Comparison of ENCODE assay signal across 27 cellular contexts in the genomic region with DNA sequence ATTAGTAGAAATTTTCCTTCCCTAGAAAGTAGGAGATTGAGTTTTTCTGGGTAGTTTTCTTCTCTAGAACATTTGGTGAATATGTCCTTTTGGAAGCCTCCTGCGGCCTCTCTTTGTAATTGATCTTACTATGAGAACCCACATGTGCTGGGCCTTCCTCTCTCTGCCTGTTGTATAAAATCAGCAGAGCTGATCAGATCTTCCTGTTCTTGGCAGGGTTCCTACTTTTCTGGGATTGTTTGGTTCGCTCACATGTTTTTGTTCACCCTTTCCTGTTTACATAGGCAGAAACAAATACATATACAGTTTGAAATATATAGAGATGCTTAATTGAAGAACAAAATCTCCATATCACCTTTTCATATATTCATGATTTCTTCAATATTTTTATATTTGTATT. TPM values are rescaled to one million over a fixed set of nuclear protein-coding genes. Genes with fewer than 3 reads are reported as not detected.
DNase-seq lines count a peak whose midpoint lies in the region; ATAC-seq, FAIRE-seq and TF ChIP-seq lines count a peak whose summit lies in the region.
"Had no signal": no experiment of that assay in that cellular context is flagged by ENCODE, and none has a peak within 500 bp of the region (broad histone marks: within the 10 kb centered on the region; RNA-seq: fewer than 3 reads in every experiment).

No MANE protein-coding gene starts in this region.

- FAIRE-seq in HepG2 (lab: Jason Lieb, UNC) = no peak
- FAIRE-seq: GM12891, HTR-8/SVneo had no signal

- H3K36me3 ChIP-seq in right lobe of liver (no peaks in the 10 kb centered on the region), HepG2 (replicated peaks in 1 of 2; ENCODE audit: control insufficient read depth in 1 of 2, insufficient read depth in 2 of 2, low read length in 2 of 2) (no peaks in the 10 kb centered on the region), aorta (ENCODE audit: control insufficient read depth in 1 of 2, insufficient read depth in 2 of 2, low read length in 1 of 2) (no peaks in the 10 kb centered on the region)
- H3K36me3 ChIP-seq: ascending aorta, lower lobe of right lung, neural progenitor cell, SJCRH30 had no signal

- ATAC-seq in right lobe of liver (peak in 3 of 4 donors; percentile 30 to 55 (median 43)), HepG2 (no peak), aorta (ENCODE audit: low FRiP score) (no peak)
- ATAC-seq: foreskin keratinocyte; lower lobe of right lung; stimulated activated effector memory CD8-positive, alpha-beta T cell treated with anti-CD3 and anti-CD28 coated beads, Interleukin-12 subunit alpha, Interleukin-12 subunit beta, amount 100 ng/mL, for 72 hours; T-helper 17 cell had no signal

- H2AFZ ChIP-seq in HepG2 (ENCODE audit: low read length) = no peak overlapping the region
- H2AFZ ChIP-seq: neural progenitor cell had no signal

- H3K9ac ChIP-seq in HepG2 (ENCODE audit: insufficient read depth, low read depth, low read length) = no peak overlapping the region
- H3K9ac ChIP-seq: neural progenitor cell had no signal

- CTCF ChIA-PET in HepG2 (lab: Yijun Ruan, JAX; ENCODE audit: low intra/inter-chr PET ratio, low total read pairs) = no interaction called here

- TF ChIP-seq CTCF in right lobe of liver (IDR thresholded peaks at IDR 0.05) = no peak
- TF ChIP-seq CTCF in HepG2 (CRISPR knock-in tag; IDR thresholded peaks at IDR 0.05) = no peak

- H3K4me2 ChIP-seq in HepG2 (ENCODE audit: low read depth, low read length) = no peak overlapping the region
- H3K4me2 ChIP-seq: neural progenitor cell had no signal

- H4K20me1 ChIP-seq in HepG2 (ENCODE audit: insufficient read depth, low read length) = no peaks in the 10 kb centered on the region

- H3K79me2 ChIP-seq in HepG2 (ENCODE audit: insufficient read depth, low read length) = no peaks in the 10 kb centered on the region

- H3K4me3 ChIP-seq in right lobe of liver (no peak overlapping the region), HepG2 (replicated peaks in 1 of 3; ENCODE audit: insufficient read depth in 1 of 3, low read depth in 2 of 3, low read length in 3 of 3) (no peak overlapping the region), aorta (ENCODE audit: low read length in 2 of 2) (no peak overlapping the region)
- H3K4me3 ChIP-seq: ascending aorta, dorsolateral prefrontal cortex, lower lobe of right lung, neural progenitor cell, SJCRH30 had no signal

- no peak overlapping the region for H3K27ac ChIP-seq in right lobe of liver
- no peak overlapping the region for H3K27ac ChIP-seq in HepG2 (ENCODE audit: extremely low read length, insufficient read depth, low read length)
- no peak overlapping the region for H3K27ac ChIP-seq in aorta (ENCODE audit: low read depth in 1 of 2, low read length in 2 of 2)
- H3K27ac ChIP-seq: ascending aorta, dorsolateral prefrontal cortex, foreskin keratinocyte, neural progenitor cell, SJCRH30 had no signal

- no TSS peak for BruUV-seq in HepG2 (replicated peaks; lab: Mats Ljungman, UMichigan)

- TF ChIP-seq RAD21 in HepG2 (CRISPR knock-in tag; IDR thresholded peaks at IDR 0.05) = no peak

- no peak for TF ChIP-seq POLR2A in right lobe of liver (IDR thresholded peaks at IDR 0.05)
- no peak for TF ChIP-seq POLR2A in HepG2 (IDR thresholded peaks at IDR 0.05; ENCODE audit: insufficient read depth in 1 of 2, low read depth in 2 of 2, low read length in 2 of 2)

- POLR2A ChIA-PET in HepG2 (lab: Yijun Ruan, JAX) = no interaction called here

- H3K27me3 ChIP-seq in right lobe of liver (no peaks in the 10 kb centered on the region), HepG2 (ENCODE audit: control insufficient read depth in 1 of 2, insufficient read depth in 2 of 2, low read length in 2 of 2) (no peaks in the 10 kb centered on the region; a peak in 1 of 5 replicates), aorta (ENCODE audit: control insufficient read depth in 1 of 2, insufficient read depth in 2 of 2, low read length in 1 of 2) (no peaks in the 10 kb centered on the region)
- H3K27me3 ChIP-seq: ascending aorta, dorsolateral prefrontal cortex, foreskin keratinocyte, neural progenitor cell, SJCRH30 had no signal

- DNase-seq in right lobe of liver (no peak), HepG2 (ENCODE audit: low spot score) (no peak), NCI-H345 (lab: John Stamatoyannopoulos, UW) (peak; percentile 92), iPS-NIHi11 (ENCODE audit: low spot score) (peak; percentile 12), aorta (no peak)
- DNase-seq in activated naive CD4-positive, alpha-beta T cell treated with anti-CD3 and anti-CD28 coated beads, Interleukin-2, amount 50 U/mL, for 16 hours = no peak
- DNase-seq in activated CD4-positive, CD25-positive, alpha-beta regulatory T cell (lab: John Stamatoyannopoulos, UW) = no peak
- DNase-seq: activated CD4-positive, alpha-beta T cell treated with anti-CD3 and anti-CD28 coated beads, Interleukin-2, amount 50 U/mL, for 1 hour; caudate nucleus; CD4-positive, CD25-positive, alpha-beta regulatory T cell; DMS79 treated with DMSO at 0.1 percent for 48 hours; dorsolateral prefrontal cortex; foreskin keratinocyte; immature natural killer cell; lower lobe of right lung; MV-4-11; SJCRH30; stimulated activated CD4-positive, alpha-beta T cell treated with anti-CD3 and anti-CD28 coated beads, Interleukin-1b, Interleukin-23, amount 100 ng/mL, for 48 hours; T-helper 17 cell had no signal

- H3K9me3 ChIP-seq in right lobe of liver (no peaks in the 10 kb centered on the region), HepG2 (ENCODE audit: low read length) (peaks cover 14% of the 10 kb centered on the region), aorta (ENCODE audit: control insufficient read depth, low read length) (peaks cover 6% of the 10 kb centered on the region)
- H3K9me3 ChIP-seq: SJCRH30 had no signal

- intact Hi-C loops in right lobe of liver (cut with DNase I) (no loop called here), HepG2 (cut with micrococcal nuclease; ENCODE audit: unreplicated experiment) (no loop called here), aorta (cut with DNase I) (no loop called here)

- no peaks in the 10 kb centered on the region for H3K4me1 ChIP-seq in right lobe of liver
- H3K4me1 ChIP-seq in HepG2 (ENCODE audit: insufficient read depth, low read length) = no peaks in the 10 kb centered on the region
- H3K4me1 ChIP-seq in aorta (ENCODE audit: control insufficient read depth in 1 of 2, insufficient read depth in 2 of 2, low read length in 2 of 2) = no peaks in the 10 kb centered on the region
- H3K4me1 ChIP-seq: ascending aorta, foreskin keratinocyte, lower lobe of right lung, neural progenitor cell, SJCRH30 had no signal

- 70% methylated on average over 2 of the region's 2 CpGs for WGBS in right lobe of liver (ENCODE audit: insufficient coverage, low coverage, low lambda C conversion rate, missing lambda C conversion rate)
- 70% methylated on average over 2 of the region's 2 CpGs for WGBS in HepG2 (ENCODE audit: low lambda C conversion rate)
- 63 to 78% methylated on average over 2 of the region's 2 CpGs for WGBS in aorta, 2 donors

- TF ChIP-seq EP300 in HepG2 (IDR thresholded peaks at IDR 0.05; ENCODE audit: low read depth in 2 of 2, low read length in 2 of 2) (no peak), HepG2 (CRISPR knock-in tag; IDR thresholded peaks at IDR 0.05; ENCODE audit: borderline replicate concordance) (no peak)

- in situ Hi-C loops in HepG2 (cut with HindIII; ENCODE audit: extremely low pct_ligation_motif_present, low pct_unique_long_range_greater_than_20kb) = no loop called here

TF ChIP-seq in HepG2, 621 proteins besides CTCF, POLR2A, EP300 and RAD21 (continues in another document):
- no peak for TF ChIP-seq MED13 (CRISPR knock-in tag; IDR thresholded peaks at IDR 0.05)
- TF ChIP-seq, protein P1, sequence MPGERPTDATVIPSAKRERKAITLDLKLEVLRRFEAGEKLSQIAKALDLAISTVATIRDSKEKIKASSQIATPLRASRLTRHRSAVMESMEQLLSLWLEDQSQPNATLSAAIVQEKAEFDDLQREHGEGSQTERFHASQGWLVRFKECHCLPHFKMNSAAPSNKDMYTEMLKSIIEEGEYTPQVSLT (CRISPR knock-in tag; IDR thresholded peaks at IDR 0.05; ENCODE audit: borderline replicate concordance, low read depth) = no peak
- TF ChIP-seq SMAD1 (CRISPR knock-in tag; IDR thresholded peaks at IDR 0.05; ENCODE audit: borderline replicate concordance, low read depth) = no peak
- TF ChIP-seq NFKB2 (CRISPR knock-in tag; IDR thresholded peaks at IDR 0.05; ENCODE audit: borderline replicate concordance) = no peak
- TF ChIP-seq IKZF1 (IDR thresholded peaks at IDR 0.05) = no peak
- TF ChIP-seq SALL1 (CRISPR knock-in tag; IDR thresholded peaks at IDR 0.05) = no peak
- TF ChIP-seq, protein P2, sequence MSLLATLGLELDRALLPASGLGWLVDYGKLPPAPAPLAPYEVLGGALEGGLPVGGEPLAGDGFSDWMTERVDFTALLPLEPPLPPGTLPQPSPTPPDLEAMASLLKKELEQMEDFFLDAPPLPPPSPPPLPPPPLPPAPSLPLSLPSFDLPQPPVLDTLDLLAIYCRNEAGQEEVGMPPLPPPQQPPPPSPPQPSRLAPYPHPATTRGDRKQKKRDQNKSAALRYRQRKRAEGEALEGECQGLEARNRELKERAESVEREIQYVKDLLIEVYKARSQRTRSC (CRISPR knock-in tag; IDR thresholded peaks at IDR 0.05; ENCODE audit: low read depth) = no peak

RNA-seq across cellular contexts. Expression of a gene that starts 57.8 kb away (rescaled TPM):
- total RNA-seq in right lobe of liver (not detected), HepG2 (2016; rRNA removed; fragmentation: Illumina TruSeq; extraction: Trizol) (not detected in 2 replicates), aorta (not detected)
- total RNA-seq in HepG2 (2016; cell fraction: cytosol; rRNA removed; fragmentation: Illumina TruSeq; extraction: Trizol; ENCODE audit: low read depth) = not detected in 2 replicates
- not detected in 2 replicates for total RNA-seq in HepG2 (2016; cell fraction: insoluble cytoplasmic fraction; rRNA removed; fragmentation: Illumina TruSeq; extraction: Trizol)
- total RNA-seq in HepG2 (2016; cell fraction: membrane; rRNA removed; fragmentation: Illumina TruSeq; extraction: Trizol) = not detected in 2 replicates
- not detected in 2 replicates for total RNA-seq in HepG2 (2016; cell fraction: nucleus; rRNA removed; fragmentation: Illumina TruSeq; extraction: Trizol)
- polyA plus RNA-seq in HepG2 (2011; rRNA removed) (not detected in 2 replicates), aorta (not detected)
- polyA plus RNA-seq in HepG2 (2011; cell fraction: cytosol; rRNA removed) = not detected in 2 replicates
- polyA plus RNA-seq in HepG2 (2011; cell fraction: nucleus; rRNA removed) = not detected in 2 replicates
- polyA plus RNA-seq in HepG2 (2012) = not detected in 2 replicates
- not detected in 2 replicates for polyA plus RNA-seq in HepG2 (2016; cell fraction: cytosol; fragmentation: Illumina TruSeq; extraction: Trizol; ENCODE audit: low read depth)
- not detected in 2 replicates for polyA plus RNA-seq in HepG2 (2016; cell fraction: insoluble cytoplasmic fraction; fragmentation: Illumina TruSeq; extraction: Trizol; ENCODE audit: low read depth)
- not detected in 2 replicates for polyA plus RNA-seq in HepG2 (2016; cell fraction: membrane; fragmentation: Illumina TruSeq; extraction: Trizol; ENCODE audit: low read depth)
- polyA plus RNA-seq in HepG2 (2016; cell fraction: nucleus; fragmentation: Illumina TruSeq; extraction: Trizol; ENCODE audit: insufficient read depth, low read depth) = not detected in 2 replicates
- not detected in 2 replicates for polyA minus RNA-seq in HepG2 (2011; rRNA and poly(A)+ RNA removed; ENCODE audit: low replicate concordance)
- not detected in 2 replicates for polyA minus RNA-seq in HepG2 (2011; cell fraction: cytosol; rRNA and poly(A)+ RNA removed)
- polyA minus RNA-seq in HepG2 (2011; cell fraction: nucleus; rRNA and poly(A)+ RNA removed) = not detected in 2 replicates
- total RNA-seq: activated T-helper 1 cell treated with anti-CD3 and anti-CD28 coated beads, Interleukin-12 subunit alpha, Interleukin-12 subunit beta, Interleukin-2, Interleukin-4 antibody, amounts not matched to agents 30 ng/mL and 10 ng/mL and 1 ng/mL, durations not matched to agents 14 hours and 24 hours and 36 hours; ascending aorta; CD4-positive, CD25-positive, alpha-beta regulatory T cell; dorsolateral prefrontal cortex; foreskin keratinocyte; lower lobe of right lung; progenitor cell of endocrine pancreas; SJCRH30; T-helper 17 cell; temporal lobe had no signal
- polyA plus RNA-seq: CD4-positive, CD25-positive, alpha-beta regulatory T cell; foreskin keratinocyte; immature natural killer cell had no signal

Comparison
In these comparisons a context has a peak if more than half of its experiments do, and no peak if none do; other contexts are left out.
1. ATAC-seq: peak in right lobe of liver (3 of 4); none in HepG2 (single experiment) and aorta (single experiment).
2. DNase-seq: peak in NCI-H345 (single experiment) and iPS-NIHi11 (single experiment); none in right lobe of liver (0 of 3), HepG2 (single experiment), aorta (0 of 2), activated naive CD4-positive, alpha-beta T cell treated with anti-CD3 and anti-CD28 coated beads, Interleukin-2, amount 50 U/mL, for 16 hours (single experiment) and activated CD4-positive, CD25-positive, alpha-beta regulatory T cell (0 of 4).